In genomic region chr5:80961376-80962281, GRCh38 we compare ENCODE assay signal across 1 cellular context.
TF ChIP-seq lines count a peak whose summit lies in the region.

No MANE protein-coding gene starts in this region.

TF ChIP-seq in HepG2, 621 proteins besides CTCF, POLR2A, EP300 and RAD21 (continued from another document):
- TF ChIP-seq HDAC6 (IDR thresholded peaks at IDR 0.05; ENCODE audit: low read depth, low read length) (no peak), ZNF800 (CRISPR knock-in tag; IDR thresholded peaks at IDR 0.05) (no peak), ZKSCAN8 (CRISPR knock-in tag; IDR thresholded peaks at IDR 0.05; ENCODE audit: borderline replicate concordance) (no peak), CREB1 (IDR thresholded peaks at IDR 0.05) (no peak), CREB1 (CRISPR knock-in tag; IDR thresholded peaks at IDR 0.05) (peak; percentile 29; the same call in 1 of the 2 replicates), SAP130 (CRISPR knock-in tag; IDR thresholded peaks at IDR 0.05; ENCODE audit: low read depth) (peak; percentile 43), STAG1 (CRISPR knock-in tag; IDR thresholded peaks at IDR 0.05) (peak; percentile 11; the same call in 1 of the 2 replicates), ZNF577 (CRISPR knock-in tag; IDR thresholded peaks at IDR 0.05; ENCODE audit: borderline replicate concordance, low read depth) (no peak), HCFC1 (IDR thresholded peaks at IDR 0.05; ENCODE audit: low read depth, low read length) (no peak), SALL2 (CRISPR knock-in tag; IDR thresholded peaks at IDR 0.05) (0 out of 2 replicates have a peak, but pooled peaks have one; percentile 12)
